Comparison of ENCODE assay signal across 28 cellular contexts in the genomic region with DNA sequence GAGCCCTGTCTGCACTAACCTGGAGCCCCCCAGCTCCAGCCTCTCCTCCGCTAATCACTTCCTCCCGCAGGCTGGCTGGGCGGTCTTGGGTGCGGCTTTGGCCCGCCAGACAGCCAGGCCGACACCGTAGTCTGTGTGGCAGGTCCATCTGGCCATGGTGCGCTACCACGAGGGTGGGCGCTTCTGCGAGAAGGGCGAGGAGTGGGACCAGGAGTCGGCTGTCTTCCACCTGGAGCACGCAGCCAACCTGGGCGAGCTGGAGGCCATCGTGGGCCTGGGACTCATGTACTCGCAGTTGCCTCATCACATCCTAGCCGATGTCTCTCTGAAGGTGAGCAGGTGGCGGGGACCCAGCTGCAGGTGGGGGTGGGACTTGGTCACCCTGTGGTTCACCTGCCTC.
"Had no signal": no experiment of that assay in that cellular context is flagged by ENCODE, and none has a peak within 500 bp of the region (broad histone marks: within the 10 kb centered on the region; RNA-seq: fewer than 3 reads in every experiment).

No MANE protein-coding gene starts in this region.

- H3K9me3 ChIP-seq: colonic mucosa, gastrocnemius medialis, ovary, psoas muscle, spleen, testis, tibial artery had no signal

- H3K27ac Mint-ChIP-seq: dendritic cell treated with granulocyte-macrophage colony-stimulating factor and Interleukin-4, amounts not matched to agents 40 ng/mL and 50 ng/mL, for 4 days; endodermal cell; memory B cell; natural killer cell; type B pancreatic cell had no signal

- H3K9me3 Mint-ChIP-seq: dendritic cell treated with granulocyte-macrophage colony-stimulating factor and Interleukin-4, amounts not matched to agents 40 ng/mL and 50 ng/mL, for 4 days; endodermal cell; memory B cell; natural killer cell; neural crest cell; type B pancreatic cell had no signal

- FAIRE-seq: kidney, urothelium cell line had no signal

- H3K4me1 Mint-ChIP-seq: endodermal cell, neural crest cell had no signal

- H3K4me3 Mint-ChIP-seq: dendritic cell treated with granulocyte-macrophage colony-stimulating factor and Interleukin-4, amounts not matched to agents 40 ng/mL and 50 ng/mL, for 4 days; endodermal cell; memory B cell; natural killer cell; neural crest cell; type B pancreatic cell had no signal

- DNase-seq: colonic mucosa; effector CD8-positive, alpha-beta T cell; endodermal cell; foreskin fibroblast; gastrocnemius medialis; head of caudate nucleus; natural killer cell; ovary; right cardiac atrium; spleen; stimulated activated CD4-positive, alpha-beta T cell treated with anti-CD3 and anti-CD28 coated beads, Interleukin-4, amount 100 ng/mL, for 4 hours; stimulated activated naive CD8-positive, alpha-beta T cell treated with anti-CD3 and anti-CD28 coated beads, Interleukin-15, Interleukin-2, amounts not matched to agents 100 U/mL and 50 U/mL, for 24 hours; substantia nigra; testis; tibial artery had no signal

- H3K27me3 ChIP-seq: colonic mucosa, gastrocnemius medialis, hepatocyte, ovary, spleen, testis, tibial artery had no signal

- H3K4me1 ChIP-seq: colonic mucosa, psoas muscle, spleen, testis, tibial artery had no signal

- H3K27ac ChIP-seq: colonic mucosa, epithelial cell of prostate, hepatocyte, ovary, skin epidermis, spleen, testis, tibial artery had no signal

- H3K4me2 ChIP-seq: hepatocyte had no signal

- ATAC-seq: esophagus mucosa; gastrocnemius medialis; left lobe of liver; natural killer cell; psoas muscle; stimulated activated naive CD8-positive, alpha-beta T cell treated with anti-CD3 and anti-CD28 coated beads, Interleukin-15, Interleukin-2, amounts not matched to agents 100 U/mL and 50 U/mL, for 24 hours had no signal

- H3K36me3 ChIP-seq: ovary had no signal

- H2AFZ ChIP-seq: hepatocyte had no signal

- H3K79me2 ChIP-seq: hepatocyte had no signal

- H3K27me3 Mint-ChIP-seq: dendritic cell treated with granulocyte-macrophage colony-stimulating factor and Interleukin-4, amounts not matched to agents 40 ng/mL and 50 ng/mL, for 4 days; memory B cell; type B pancreatic cell had no signal

- H3K4me3 ChIP-seq: colonic mucosa, gastrocnemius medialis, hepatocyte, lung, ovary, psoas muscle, skin epidermis, spleen, testis, tibial artery had no signal
